ENCODE assay signal across 19 cellular contexts in genomic region chr11:109264128-109264527, GRCh38.
DNase-seq lines count a peak whose midpoint lies in the region; ATAC-seq and TF ChIP-seq lines count a peak whose summit lies in the region.
"Had no signal": no experiment of that assay in that cellular context is flagged by ENCODE, and none has a peak within 500 bp of the region (broad histone marks: within the 10 kb centered on the region; RNA-seq: fewer than 3 reads in every experiment).

No MANE protein-coding gene starts in this region.

- H3K27ac ChIP-seq in mammary epithelial cell (ENCODE audit: insufficient read depth, low read depth, low read length): no peak overlapping the region
- H3K27ac ChIP-seq: A549, Peyer's patch had no signal

- no peaks in the 10 kb centered on the region for H3K36me3 ChIP-seq in mammary epithelial cell (ENCODE audit: insufficient read depth, low read length)
- H3K36me3 ChIP-seq: Peyer's patch had no signal

- H3K4me3 ChIP-seq in mammary epithelial cell (replicated peaks in 1 of 3; ENCODE audit: insufficient read depth in 1 of 3, low read depth in 2 of 3, low read length in 3 of 3): no peak overlapping the region
- H3K4me3 ChIP-seq: A549, Peyer's patch had no signal

- peaks cover 18% of the 10 kb centered on the region for H3K9me3 Mint-ChIP-seq in MCF 10A (ENCODE audit: unreplicated experiment)

- TF ChIP-seq CTCF in MCF 10A (IDR thresholded peaks at IDR 0.05; ENCODE audit: unreplicated experiment) (no peak), mammary epithelial cell (conservative IDR thresholded peaks at IDR 0.05 in 1 of 2, IDR thresholded peaks at IDR 0.05 in 1 of 2; ENCODE audit: extremely low read depth in 1 of 2, insufficient read depth in 1 of 2, low read depth in 1 of 2, low read length in 2 of 2) (no peak)

- H3K4me2 ChIP-seq in mammary epithelial cell (ENCODE audit: insufficient read depth, low read depth, low read length): no peak overlapping the region
- H3K4me2 ChIP-seq: A549 had no signal

- H3K27me3 Mint-ChIP-seq in MCF 10A (ENCODE audit: insufficient read depth, unreplicated experiment): no peaks in the 10 kb centered on the region
- H3K27me3 Mint-ChIP-seq: B cell had no signal

- POLR2A ChIA-PET in MCF 10A (lab: Yijun Ruan, JAX): interaction anchor here (0.7 kb wide), 1 partner anchor 20 kb away, joined by 4 read pairs; no protein-coding TSS in a partner anchor

- peaks cover 9% of the 10 kb centered on the region for H3K4me1 ChIP-seq in mammary epithelial cell (ENCODE audit: insufficient read depth, low read length)
- H3K4me1 ChIP-seq: A549, Peyer's patch had no signal

- dilution Hi-C loops in mammary epithelial cell (cut with HindIII; ENCODE audit: low sequenced_read_pairs): no loop called here

- CTCF ChIA-PET in MCF 10A (lab: Yijun Ruan, JAX): no interaction called here
- CTCF ChIA-PET in mammary epithelial cell (lab: Charles Lee; ENCODE audit: low non-redundant PET): no interaction called here

- no peaks in the 10 kb centered on the region for H4K20me1 ChIP-seq in mammary epithelial cell (ENCODE audit: insufficient read depth, low read length)

- no peaks in the 10 kb centered on the region for H3K79me2 ChIP-seq in mammary epithelial cell (ENCODE audit: insufficient read depth, low read length)

- DNase-seq in MCF 10A (ENCODE audit: unreplicated experiment): peak; percentile 7
- DNase-seq in mammary epithelial cell: no peak
- peak; percentile 92 for DNase-seq in NCI-H2029 treated with DMSO at 0.1 percent for 48 hours (lab: John Stamatoyannopoulos, UW)
- peak; percentile 87 for DNase-seq in NCI-H748 (lab: John Stamatoyannopoulos, UW; ENCODE audit: unreplicated experiment)
- no peak for DNase-seq in glomerular visceral epithelial cell (ENCODE audit: extremely low spot score)
- DNase-seq in stimulated activated naive CD8-positive, alpha-beta T cell treated with anti-CD3 and anti-CD28 coated beads, Interleukin-15, Interleukin-2, amounts not matched to agents 100 U/mL and 50 U/mL, for 24 hours: no peak
- DNase-seq: H7, MM.1S, NCI-H1092, NCI-H1694 treated with DMSO at 0.1 percent for 48 hours, NCI-H2171, NCI-H446, NCI-H774, Peyer's patch had no signal

- peaks cover 16% of the 10 kb centered on the region for H3K4me1 Mint-ChIP-seq in MCF 10A (ENCODE audit: insufficient read depth, unreplicated experiment)
- H3K4me1 Mint-ChIP-seq: B cell had no signal

- H2AFZ ChIP-seq in mammary epithelial cell (ENCODE audit: low read depth, low read length): no peak overlapping the region

- in situ Hi-C loops in mammary epithelial cell (cut with MboI; ENCODE audit: low sequenced_read_pairs in 2 of 2): no loop called here

- H3K9me3 ChIP-seq in mammary epithelial cell (replicated peaks; ENCODE audit: insufficient read depth, low read length): no peaks in the 10 kb centered on the region

- H3K36me3 Mint-ChIP-seq in MCF 10A (ENCODE audit: insufficient read depth, unreplicated experiment): no peaks in the 10 kb centered on the region
- H3K36me3 Mint-ChIP-seq: CD14-positive monocyte had no signal

- no peak overlapping the region for H3K4me3 Mint-ChIP-seq in MCF 10A (ENCODE audit: unreplicated experiment)
- H3K4me3 Mint-ChIP-seq: B cell, CD14-positive monocyte had no signal

- H3K27ac Mint-ChIP-seq in MCF 10A (ENCODE audit: low read depth, unreplicated experiment): no peak overlapping the region
- H3K27ac Mint-ChIP-seq: B cell, CD14-positive monocyte had no signal

- BruUV-seq in MCF 10A (replicated peaks; lab: Mats Ljungman, UMichigan) (no TSS peak), mammary epithelial cell (replicated peaks; lab: Mats Ljungman, UMichigan) (no TSS peak)

- H3K27me3 ChIP-seq in mammary epithelial cell (ENCODE audit: insufficient read depth, low read length): no peaks in the 10 kb centered on the region
- H3K27me3 ChIP-seq: Peyer's patch had no signal

- 11% methylated on average over 1 of the region's 1 CpG for WGBS in mammary epithelial cell (ENCODE audit: low coverage, missing lambda C conversion rate)

- H3K9ac ChIP-seq in mammary epithelial cell (ENCODE audit: insufficient read depth, low read length): no peak overlapping the region

- intact Hi-C loops in MCF 10A (cut with micrococcal nuclease): no loop called here
- intact Hi-C loops in mammary epithelial cell (cut with micrococcal nuclease): no loop called here

- ATAC-seq in stimulated activated naive CD8-positive, alpha-beta T cell treated with anti-CD3 and anti-CD28 coated beads, Interleukin-15, Interleukin-2, amounts not matched to agents 100 U/mL and 50 U/mL, for 24 hours: no peak
- ATAC-seq in HG03354 (IDR thresholded peaks at IDR 0.05; ENCODE audit: poor library complexity, severe bottlenecking, unreplicated experiment): no peak
- ATAC-seq: A549, SK-N-SH treated with all-trans-retinoic acid at 6 μM for 48 hours had no signal

Comparison
In these comparisons a context has a peak if more than half of its experiments do, and no peak if none do; other contexts are left out.
1. DNase-seq: peak in MCF 10A (single experiment), NCI-H2029 treated with DMSO at 0.1 percent for 48 hours (single experiment) and NCI-H748 (single experiment); none in mammary epithelial cell (single experiment), glomerular visceral epithelial cell (single experiment) and stimulated activated naive CD8-positive, alpha-beta T cell treated with anti-CD3 and anti-CD28 coated beads, Interleukin-15, Interleukin-2, amounts not matched to agents 100 U/mL and 50 U/mL, for 24 hours (single experiment).